1 cellular context compared by ENCODE assay signal in the genomic region with DNA sequence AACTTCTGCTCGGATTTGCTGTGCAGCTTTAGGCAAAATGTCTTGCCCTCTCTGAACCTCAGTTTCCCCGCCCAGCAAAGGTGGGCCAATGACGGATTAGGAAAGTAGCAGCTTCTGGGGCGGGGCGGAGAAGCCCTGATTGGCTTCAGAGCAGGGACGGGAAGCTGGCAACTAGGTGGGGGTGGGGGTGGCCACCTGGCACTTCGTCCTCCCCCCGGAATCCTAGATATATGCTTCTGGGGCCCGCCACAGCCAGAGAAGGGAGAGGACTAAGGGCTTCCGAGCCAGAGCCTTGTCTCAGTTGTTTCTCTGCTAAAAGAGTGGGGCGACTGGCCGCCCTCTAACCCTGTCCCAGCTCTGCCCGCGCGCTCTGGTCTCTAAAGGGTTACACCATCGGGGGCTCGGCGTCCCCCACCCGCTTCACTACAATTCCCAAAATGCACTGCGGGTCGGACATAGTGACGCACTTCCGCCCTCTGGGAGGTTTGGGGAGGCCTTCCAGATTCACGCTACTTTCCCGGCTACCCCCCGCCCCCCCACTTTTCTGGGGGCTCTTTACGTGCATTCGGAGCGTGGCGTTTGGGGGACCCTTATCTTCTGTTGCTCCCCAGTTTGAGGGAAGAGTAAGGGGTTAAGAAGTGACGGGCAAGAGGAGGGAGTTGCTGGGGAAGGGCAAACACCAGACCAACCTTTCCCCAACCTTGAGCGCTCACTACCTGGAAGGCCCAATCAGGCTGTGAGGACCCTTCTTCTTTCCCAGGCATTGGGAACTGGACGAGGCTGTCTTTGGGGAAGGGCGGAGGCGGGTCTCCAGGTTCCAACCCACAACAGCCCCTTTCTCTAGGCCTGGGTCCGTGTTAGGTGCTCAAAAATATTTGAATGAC.
TF ChIP-seq lines count a peak whose summit lies in the region.

No MANE protein-coding gene starts in this region.

TF ChIP-seq in H1, 55 proteins besides CTCF, POLR2A, EP300 and RAD21 (continues in another document):
- no peak for TF ChIP-seq SP4 (IDR thresholded peaks at IDR 0.05; ENCODE audit: low read length)
- TF ChIP-seq CEBPB (IDR thresholded peaks at IDR 0.05; ENCODE audit: low read depth, low read length): 0 out of 2 replicates have a peak, but pooled peaks have one; percentile 28
- TF ChIP-seq JUN (IDR thresholded peaks at IDR 0.05; ENCODE audit: low read depth, low read length): no peak
- peak; percentile 67 for TF ChIP-seq TAF1 (IDR thresholded peaks at IDR 0.05; ENCODE audit: low read depth, low read length)
- no peak for TF ChIP-seq CBX8 (IDR thresholded peaks at IDR 0.05; ENCODE audit: borderline replicate concordance, low read depth, low read length)
- peak; percentile 13 for TF ChIP-seq TAF7 (optimal IDR thresholded peaks at IDR 0.05; ENCODE audit: borderline replicate concordance, low read depth, low read length)
- TF ChIP-seq SIRT6 (IDR thresholded peaks at IDR 0.05; ENCODE audit: low read length): no peak
- no peak for TF ChIP-seq EGR1 (IDR thresholded peaks at IDR 0.05; ENCODE audit: borderline replicate concordance, low read depth, low read length)
- TF ChIP-seq SAP30 (IDR thresholded peaks at IDR 0.05; ENCODE audit: insufficient read depth, insufficient replicate concordance, low read length): no peak
- no peak for TF ChIP-seq SP2 (IDR thresholded peaks at IDR 0.05; ENCODE audit: low read length)
- no peak for TF ChIP-seq KDM4A (IDR thresholded peaks at IDR 0.05; ENCODE audit: low read depth, low read length, severe bottlenecking)
- TF ChIP-seq POU5F1 (IDR thresholded peaks at IDR 0.05; ENCODE audit: low read depth, low read length): no peak
- no peak for TF ChIP-seq SUZ12 (IDR thresholded peaks at IDR 0.05; ENCODE audit: low read length)
- peak in 1 of 2 experiments; percentile 70; a peak in 1 of 4 replicates for TF ChIP-seq HDAC2 (IDR thresholded peaks at IDR 0.05; ENCODE audit: borderline replicate concordance in 1 of 2, low read depth in 2 of 2, low read length in 2 of 2)
- peak; percentile 31; the same call in 1 of the 2 replicates for TF ChIP-seq YY1 (IDR thresholded peaks at IDR 0.05; ENCODE audit: low read depth, low read length)
- TF ChIP-seq JUND (IDR thresholded peaks at IDR 0.05; ENCODE audit: low read length): no peak
- TF ChIP-seq, protein P1, sequence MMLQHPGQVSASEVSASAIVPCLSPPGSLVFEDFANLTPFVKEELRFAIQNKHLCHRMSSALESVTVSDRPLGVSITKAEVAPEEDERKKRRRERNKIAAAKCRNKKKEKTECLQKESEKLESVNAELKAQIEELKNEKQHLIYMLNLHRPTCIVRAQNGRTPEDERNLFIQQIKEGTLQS (IDR thresholded peaks at IDR 0.05; ENCODE audit: insufficient read depth, low read depth, low read length): no peak
- TF ChIP-seq, protein P2, sequence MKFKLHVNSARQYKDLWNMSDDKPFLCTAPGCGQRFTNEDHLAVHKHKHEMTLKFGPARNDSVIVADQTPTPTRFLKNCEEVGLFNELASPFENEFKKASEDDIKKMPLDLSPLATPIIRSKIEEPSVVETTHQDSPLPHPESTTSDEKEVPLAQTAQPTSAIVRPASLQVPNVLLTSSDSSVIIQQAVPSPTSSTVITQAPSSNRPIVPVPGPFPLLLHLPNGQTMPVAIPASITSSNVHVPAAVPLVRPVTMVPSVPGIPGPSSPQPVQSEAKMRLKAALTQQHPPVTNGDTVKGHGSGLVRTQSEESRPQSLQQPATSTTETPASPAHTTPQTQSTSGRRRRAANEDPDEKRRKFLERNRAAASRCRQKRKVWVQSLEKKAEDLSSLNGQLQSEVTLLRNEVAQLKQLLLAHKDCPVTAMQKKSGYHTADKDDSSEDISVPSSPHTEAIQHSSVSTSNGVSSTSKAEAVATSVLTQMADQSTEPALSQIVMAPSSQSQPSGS (IDR thresholded peaks at IDR 0.05; ENCODE audit: low read length): no peak; the same call in 1 of the 2 replicates
- TF ChIP-seq GTF2F1 (IDR thresholded peaks at IDR 0.05; ENCODE audit: borderline replicate concordance, low read depth, low read length): no peak
- TF ChIP-seq TCF12 (IDR thresholded peaks at IDR 0.05; ENCODE audit: low read depth, low read length): no peak
- no peak for TF ChIP-seq RXRA (IDR thresholded peaks at IDR 0.05; ENCODE audit: insufficient read depth, low read depth, low read length)
- peak; percentile 84; the same call in 1 of the 2 replicates for TF ChIP-seq GABPA (IDR thresholded peaks at IDR 0.05; ENCODE audit: borderline replicate concordance, insufficient read depth, low read length)
- peak; percentile 71 for TF ChIP-seq PHF8 (conservative IDR thresholded peaks at IDR 0.05; ENCODE audit: low read depth, low read length)
- TF ChIP-seq, protein P3, sequence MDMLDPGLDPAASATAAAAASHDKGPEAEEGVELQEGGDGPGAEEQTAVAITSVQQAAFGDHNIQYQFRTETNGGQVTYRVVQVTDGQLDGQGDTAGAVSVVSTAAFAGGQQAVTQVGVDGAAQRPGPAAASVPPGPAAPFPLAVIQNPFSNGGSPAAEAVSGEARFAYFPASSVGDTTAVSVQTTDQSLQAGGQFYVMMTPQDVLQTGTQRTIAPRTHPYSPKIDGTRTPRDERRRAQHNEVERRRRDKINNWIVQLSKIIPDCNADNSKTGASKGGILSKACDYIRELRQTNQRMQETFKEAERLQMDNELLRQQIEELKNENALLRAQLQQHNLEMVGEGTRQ (IDR thresholded peaks at IDR 0.05; ENCODE audit: low read length): 0 out of 2 replicates have a peak, but pooled peaks have one; percentile 2
- TF ChIP-seq KDM5A (IDR thresholded peaks at IDR 0.05; ENCODE audit: low read length): no peak
- peak; percentile 89 for TF ChIP-seq CREB1 (IDR thresholded peaks at IDR 0.05)
- TF ChIP-seq NRF1 (IDR thresholded peaks at IDR 0.05; ENCODE audit: low read depth, low read length): no peak
- TF ChIP-seq CHD1 (IDR thresholded peaks at IDR 0.05; ENCODE audit: low read depth, low read length): no peak
- TF ChIP-seq, protein P4, sequence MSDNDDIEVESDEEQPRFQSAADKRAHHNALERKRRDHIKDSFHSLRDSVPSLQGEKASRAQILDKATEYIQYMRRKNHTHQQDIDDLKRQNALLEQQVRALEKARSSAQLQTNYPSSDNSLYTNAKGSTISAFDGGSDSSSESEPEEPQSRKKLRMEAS (IDR thresholded peaks at IDR 0.05): 0 out of 2 replicates have a peak, but pooled peaks have one; percentile 40
- TF ChIP-seq SRF (IDR thresholded peaks at IDR 0.05; ENCODE audit: low read depth, low read length): no peak
- TF ChIP-seq TEAD4 (IDR thresholded peaks at IDR 0.05; ENCODE audit: low read depth, low read length): no peak
- no peak for TF ChIP-seq NANOG (IDR thresholded peaks at IDR 0.05; ENCODE audit: insufficient read depth, low read depth, low read length, poor library complexity, severe bottlenecking)
- no peak for TF ChIP-seq HDAC6 (IDR thresholded peaks at IDR 0.05; ENCODE audit: low read depth, low read length)
- no peak; the same call in 1 of the 2 replicates for TF ChIP-seq POLR2AphosphoS5 (IDR thresholded peaks at IDR 0.05; ENCODE audit: low read depth, low read length)
- TF ChIP-seq RBBP5 (IDR thresholded peaks at IDR 0.05; ENCODE audit: borderline replicate concordance, low read depth, low read length): peak; percentile 48; the same call in 1 of the 2 replicates
- no peak for TF ChIP-seq RNF2 (IDR thresholded peaks at IDR 0.05; ENCODE audit: borderline replicate concordance, low read depth, low read length, missing control alignments, poor library complexity, severe bottlenecking)
- peak; percentile 21; the same call in 1 of the 2 replicates for TF ChIP-seq TBP (IDR thresholded peaks at IDR 0.05; ENCODE audit: low read depth, low read length)
- no peak for TF ChIP-seq BCL11A (IDR thresholded peaks at IDR 0.05; ENCODE audit: low read depth in 2 of 2, low read length in 2 of 2)
- TF ChIP-seq CHD2 (IDR thresholded peaks at IDR 0.05; ENCODE audit: low read length): no peak; the same call in 1 of the 2 replicates
- no peak for TF ChIP-seq EZH2 (IDR thresholded peaks at IDR 0.05; ENCODE audit: low read depth, low read length, severe bottlenecking)
- TF ChIP-seq CTBP2 (IDR thresholded peaks at IDR 0.05; ENCODE audit: borderline replicate concordance, insufficient read depth, insufficient read length, low read length): no peak
- TF ChIP-seq SIX5 (IDR thresholded peaks at IDR 0.05; ENCODE audit: low read depth, low read length): peak; percentile 70
- no peak for TF ChIP-seq ZNF274 (IDR thresholded peaks at IDR 0.05; ENCODE audit: borderline replicate concordance, extremely low read depth, low read length)
- 0 out of 2 replicates have a peak, but pooled peaks have one; percentile 37 for TF ChIP-seq SP1 (IDR thresholded peaks at IDR 0.05; ENCODE audit: low read depth, low read length)
- TF ChIP-seq KDM1A (IDR thresholded peaks at IDR 0.05; ENCODE audit: borderline replicate concordance, low read length): peak; percentile 98
- TF ChIP-seq MAFK (IDR thresholded peaks at IDR 0.05; ENCODE audit: low read depth, low read length): no peak
- no peak for TF ChIP-seq BACH1 (IDR thresholded peaks at IDR 0.05; ENCODE audit: low read length)
- TF ChIP-seq FOSL1 (IDR thresholded peaks at IDR 0.05; ENCODE audit: insufficient read depth, low read depth, low read length): no peak
- no peak for TF ChIP-seq RFX5 (IDR thresholded peaks at IDR 0.05; ENCODE audit: borderline replicate concordance, low read depth, low read length)
- peak; percentile 1 to 30; a peak in 1 of 4 replicates for TF ChIP-seq SIN3A (conservative IDR thresholded peaks at IDR 0.05 in 1 of 2, IDR thresholded peaks at IDR 0.05 in 1 of 2; ENCODE audit: low read depth in 1 of 2, low read length in 2 of 2)
- TF ChIP-seq BRCA1 (IDR thresholded peaks at IDR 0.05; ENCODE audit: low read depth, low read length): no peak
- TF ChIP-seq, protein P5, sequence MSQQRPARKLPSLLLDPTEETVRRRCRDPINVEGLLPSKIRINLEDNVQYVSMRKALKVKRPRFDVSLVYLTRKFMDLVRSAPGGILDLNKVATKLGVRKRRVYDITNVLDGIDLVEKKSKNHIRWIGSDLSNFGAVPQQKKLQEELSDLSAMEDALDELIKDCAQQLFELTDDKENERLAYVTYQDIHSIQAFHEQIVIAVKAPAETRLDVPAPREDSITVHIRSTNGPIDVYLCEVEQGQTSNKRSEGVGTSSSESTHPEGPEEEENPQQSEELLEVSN (IDR thresholded peaks at IDR 0.05): no peak
- TF ChIP-seq, protein P6, sequence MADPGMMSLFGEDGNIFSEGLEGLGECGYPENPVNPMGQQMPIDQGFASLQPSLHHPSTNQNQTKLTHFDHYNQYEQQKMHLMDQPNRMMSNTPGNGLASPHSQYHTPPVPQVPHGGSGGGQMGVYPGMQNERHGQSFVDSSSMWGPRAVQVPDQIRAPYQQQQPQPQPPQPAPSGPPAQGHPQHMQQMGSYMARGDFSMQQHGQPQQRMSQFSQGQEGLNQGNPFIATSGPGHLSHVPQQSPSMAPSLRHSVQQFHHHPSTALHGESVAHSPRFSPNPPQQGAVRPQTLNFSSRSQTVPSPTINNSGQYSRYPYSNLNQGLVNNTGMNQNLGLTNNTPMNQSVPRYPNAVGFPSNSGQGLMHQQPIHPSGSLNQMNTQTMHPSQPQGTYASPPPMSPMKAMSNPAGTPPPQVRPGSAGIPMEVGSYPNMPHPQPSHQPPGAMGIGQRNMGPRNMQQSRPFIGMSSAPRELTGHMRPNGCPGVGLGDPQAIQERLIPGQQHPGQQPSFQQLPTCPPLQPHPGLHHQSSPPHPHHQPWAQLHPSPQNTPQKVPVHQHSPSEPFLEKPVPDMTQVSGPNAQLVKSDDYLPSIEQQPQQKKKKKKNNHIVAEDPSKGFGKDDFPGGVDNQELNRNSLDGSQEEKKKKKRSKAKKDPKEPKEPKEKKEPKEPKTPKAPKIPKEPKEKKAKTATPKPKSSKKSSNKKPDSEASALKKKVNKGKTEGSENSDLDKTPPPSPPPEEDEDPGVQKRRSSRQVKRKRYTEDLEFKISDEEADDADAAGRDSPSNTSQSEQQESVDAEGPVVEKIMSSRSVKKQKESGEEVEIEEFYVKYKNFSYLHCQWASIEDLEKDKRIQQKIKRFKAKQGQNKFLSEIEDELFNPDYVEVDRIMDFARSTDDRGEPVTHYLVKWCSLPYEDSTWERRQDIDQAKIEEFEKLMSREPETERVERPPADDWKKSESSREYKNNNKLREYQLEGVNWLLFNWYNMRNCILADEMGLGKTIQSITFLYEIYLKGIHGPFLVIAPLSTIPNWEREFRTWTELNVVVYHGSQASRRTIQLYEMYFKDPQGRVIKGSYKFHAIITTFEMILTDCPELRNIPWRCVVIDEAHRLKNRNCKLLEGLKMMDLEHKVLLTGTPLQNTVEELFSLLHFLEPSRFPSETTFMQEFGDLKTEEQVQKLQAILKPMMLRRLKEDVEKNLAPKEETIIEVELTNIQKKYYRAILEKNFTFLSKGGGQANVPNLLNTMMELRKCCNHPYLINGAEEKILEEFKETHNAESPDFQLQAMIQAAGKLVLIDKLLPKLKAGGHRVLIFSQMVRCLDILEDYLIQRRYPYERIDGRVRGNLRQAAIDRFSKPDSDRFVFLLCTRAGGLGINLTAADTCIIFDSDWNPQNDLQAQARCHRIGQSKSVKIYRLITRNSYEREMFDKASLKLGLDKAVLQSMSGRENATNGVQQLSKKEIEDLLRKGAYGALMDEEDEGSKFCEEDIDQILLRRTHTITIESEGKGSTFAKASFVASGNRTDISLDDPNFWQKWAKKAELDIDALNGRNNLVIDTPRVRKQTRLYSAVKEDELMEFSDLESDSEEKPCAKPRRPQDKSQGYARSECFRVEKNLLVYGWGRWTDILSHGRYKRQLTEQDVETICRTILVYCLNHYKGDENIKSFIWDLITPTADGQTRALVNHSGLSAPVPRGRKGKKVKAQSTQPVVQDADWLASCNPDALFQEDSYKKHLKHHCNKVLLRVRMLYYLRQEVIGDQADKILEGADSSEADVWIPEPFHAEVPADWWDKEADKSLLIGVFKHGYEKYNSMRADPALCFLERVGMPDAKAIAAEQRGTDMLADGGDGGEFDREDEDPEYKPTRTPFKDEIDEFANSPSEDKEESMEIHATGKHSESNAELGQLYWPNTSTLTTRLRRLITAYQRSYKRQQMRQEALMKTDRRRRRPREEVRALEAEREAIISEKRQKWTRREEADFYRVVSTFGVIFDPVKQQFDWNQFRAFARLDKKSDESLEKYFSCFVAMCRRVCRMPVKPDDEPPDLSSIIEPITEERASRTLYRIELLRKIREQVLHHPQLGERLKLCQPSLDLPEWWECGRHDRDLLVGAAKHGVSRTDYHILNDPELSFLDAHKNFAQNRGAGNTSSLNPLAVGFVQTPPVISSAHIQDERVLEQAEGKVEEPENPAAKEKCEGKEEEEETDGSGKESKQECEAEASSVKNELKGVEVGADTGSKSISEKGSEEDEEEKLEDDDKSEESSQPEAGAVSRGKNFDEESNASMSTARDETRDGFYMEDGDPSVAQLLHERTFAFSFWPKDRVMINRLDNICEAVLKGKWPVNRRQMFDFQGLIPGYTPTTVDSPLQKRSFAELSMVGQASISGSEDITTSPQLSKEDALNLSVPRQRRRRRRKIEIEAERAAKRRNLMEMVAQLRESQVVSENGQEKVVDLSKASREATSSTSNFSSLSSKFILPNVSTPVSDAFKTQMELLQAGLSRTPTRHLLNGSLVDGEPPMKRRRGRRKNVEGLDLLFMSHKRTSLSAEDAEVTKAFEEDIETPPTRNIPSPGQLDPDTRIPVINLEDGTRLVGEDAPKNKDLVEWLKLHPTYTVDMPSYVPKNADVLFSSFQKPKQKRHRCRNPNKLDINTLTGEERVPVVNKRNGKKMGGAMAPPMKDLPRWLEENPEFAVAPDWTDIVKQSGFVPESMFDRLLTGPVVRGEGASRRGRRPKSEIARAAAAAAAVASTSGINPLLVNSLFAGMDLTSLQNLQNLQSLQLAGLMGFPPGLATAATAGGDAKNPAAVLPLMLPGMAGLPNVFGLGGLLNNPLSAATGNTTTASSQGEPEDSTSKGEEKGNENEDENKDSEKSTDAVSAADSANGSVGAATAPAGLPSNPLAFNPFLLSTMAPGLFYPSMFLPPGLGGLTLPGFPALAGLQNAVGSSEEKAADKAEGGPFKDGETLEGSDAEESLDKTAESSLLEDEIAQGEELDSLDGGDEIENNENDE (IDR thresholded peaks at IDR 0.05; ENCODE audit: insufficient replicate concordance, low read length): no peak
